In genomic region chrX:7926914-7927258, GRCh38 we compare ENCODE assay signal across 8 cellular contexts. TPM values are rescaled to one million over a fixed set of nuclear protein-coding genes. Genes with fewer than 3 reads are reported as not detected.
DNase-seq lines count a peak whose midpoint lies in the region; ATAC-seq and TF ChIP-seq lines count a peak whose summit lies in the region.

No MANE protein-coding gene starts in this region.

- peaks cover 9% of the 10 kb centered on the region for H3K9me3 ChIP-seq in iPS-18c (ENCODE audit: control insufficient read depth, insufficient read depth, low read length)
- no peaks in the 10 kb centered on the region for H3K9me3 ChIP-seq in subcutaneous abdominal adipose tissue (ENCODE audit: control insufficient read depth in 5 of 5, low read length in 5 of 5)

- TF ChIP-seq CTCF in activated CD8-positive, alpha-beta T cell treated with anti-CD3 and anti-CD28 coated beads for 36 hours (IDR thresholded peaks at IDR 0.05), result no peak

- POLR2A ChIA-PET in activated CD8-positive, alpha-beta T cell treated with anti-CD3 and anti-CD28 coated beads for 36 hours (lab: Charles Lee), result no interaction called here

- no peak for ATAC-seq in activated CD8-positive, alpha-beta T cell treated with anti-CD3 and anti-CD28 coated beads for 36 hours
- no peak for ATAC-seq in GM21515 (IDR thresholded peaks at IDR 0.05; ENCODE audit: unreplicated experiment)

- peaks cover 0 to 4% (median 0%) of the 10 kb centered on the region in 5 donors for H3K27me3 ChIP-seq in subcutaneous abdominal adipose tissue (ENCODE audit: control insufficient read depth in 5 of 5, insufficient read depth in 4 of 5, low read length in 5 of 5)

- peak overlapping the region; percentile 92 for H3K27ac Mint-ChIP-seq in activated naive CD4-positive, alpha-beta T cell treated with anti-CD3 and anti-CD28 coated beads for 36 hours
- H3K27ac Mint-ChIP-seq in activated CD8-positive, alpha-beta T cell treated with anti-CD3 and anti-CD28 coated beads for 36 hours, result peak overlapping the region; percentile 97

- intact Hi-C loops in activated naive CD4-positive, alpha-beta T cell treated with anti-CD3 and anti-CD28 coated beads for 36 hours (cut with micrococcal nuclease), result loop anchor here (1.0 to 2.0 kb wide), 4 partner anchors 779 to 1906 kb away; partner anchors contain the start of gene PUDP
- intact Hi-C loops in activated CD8-positive, alpha-beta T cell treated with anti-CD3 and anti-CD28 coated beads for 36 hours (cut with micrococcal nuclease), result no loop called here

- H3K4me3 ChIP-seq in iPS-18c (ENCODE audit: insufficient read depth, low read depth, low read length) (peak overlapping the region; percentile 67), subcutaneous abdominal adipose tissue (ENCODE audit: low read depth in 1 of 5, low read length in 5 of 5) (peak overlapping the region; percentile 65 to 91 (median 79))

- peaks cover 12% of the 10 kb centered on the region for H3K4me1 Mint-ChIP-seq in activated naive CD4-positive, alpha-beta T cell treated with anti-CD3 and anti-CD28 coated beads for 36 hours (ENCODE audit: low read depth)
- H3K4me1 Mint-ChIP-seq in activated CD8-positive, alpha-beta T cell treated with anti-CD3 and anti-CD28 coated beads for 36 hours (ENCODE audit: low read depth), result peaks cover 14% of the 10 kb centered on the region

- H3K9ac ChIP-seq in subcutaneous abdominal adipose tissue (ENCODE audit: low read length in 5 of 5), result peak overlapping the region in 4 of 5 donors; percentile 53 to 88 (median 70)

- CTCF ChIA-PET in activated naive CD4-positive, alpha-beta T cell treated with anti-CD3 and anti-CD28 coated beads for 36 hours (lab: Charles Lee), result no interaction called here
- CTCF ChIA-PET in activated CD8-positive, alpha-beta T cell treated with anti-CD3 and anti-CD28 coated beads for 36 hours (lab: Charles Lee), result no interaction called here

- H3K9me3 Mint-ChIP-seq in activated naive CD4-positive, alpha-beta T cell treated with anti-CD3 and anti-CD28 coated beads for 36 hours, result no peaks in the 10 kb centered on the region
- H3K9me3 Mint-ChIP-seq in activated CD8-positive, alpha-beta T cell treated with anti-CD3 and anti-CD28 coated beads for 36 hours, result no peaks in the 10 kb centered on the region

- no peaks in the 10 kb centered on the region for H3K27me3 Mint-ChIP-seq in activated naive CD4-positive, alpha-beta T cell treated with anti-CD3 and anti-CD28 coated beads for 36 hours (ENCODE audit: low read depth)
- no peaks in the 10 kb centered on the region for H3K27me3 Mint-ChIP-seq in activated CD8-positive, alpha-beta T cell treated with anti-CD3 and anti-CD28 coated beads for 36 hours

- peaks cover 5% of the 10 kb centered on the region for H3K36me3 Mint-ChIP-seq in activated naive CD4-positive, alpha-beta T cell treated with anti-CD3 and anti-CD28 coated beads for 36 hours (ENCODE audit: low read depth)
- peaks cover 1% of the 10 kb centered on the region for H3K36me3 Mint-ChIP-seq in activated CD8-positive, alpha-beta T cell treated with anti-CD3 and anti-CD28 coated beads for 36 hours (ENCODE audit: low read depth)

- peak overlapping the region; percentile 86 for H3K4me3 Mint-ChIP-seq in activated naive CD4-positive, alpha-beta T cell treated with anti-CD3 and anti-CD28 coated beads for 36 hours
- H3K4me3 Mint-ChIP-seq in activated CD8-positive, alpha-beta T cell treated with anti-CD3 and anti-CD28 coated beads for 36 hours, result peak overlapping the region; percentile 87

- DNase-seq in activated naive CD4-positive, alpha-beta T cell treated with anti-CD3 and anti-CD28 coated beads for 36 hours, result no peak
- no peak for DNase-seq in activated naive CD4-positive, alpha-beta T cell (lab: John Stamatoyannopoulos, UW)
- no peak for DNase-seq in activated CD8-positive, alpha-beta T cell treated with anti-CD3 and anti-CD28 coated beads for 36 hours
- DNase-seq in ecto neural progenitor cell (ENCODE audit: low spot score) (no peak), cortex of kidney (lab: John Stamatoyannopoulos, UW) (no peak)

- H3K4me1 ChIP-seq in subcutaneous abdominal adipose tissue (ENCODE audit: control insufficient read depth in 5 of 5, insufficient read depth in 5 of 5, low read length in 5 of 5), result peaks cover 0 to 16% (median 15%) of the 10 kb centered on the region in 5 donors

- peaks cover 0 to 15% (median 9%) of the 10 kb centered on the region in 5 donors for H3K36me3 ChIP-seq in subcutaneous abdominal adipose tissue (ENCODE audit: control insufficient read depth in 5 of 5, insufficient read depth in 5 of 5, low read length in 5 of 5)

- H3K27ac ChIP-seq in subcutaneous abdominal adipose tissue (ENCODE audit: low read depth, low read length), result peak overlapping the region; percentile 60

RNA-seq across cellular contexts. Expression of gene PNPLA4, which starts 0.3 kb away (rescaled TPM):
- 10 to 100 TPM; 12.3 to 13.4 TPM for total RNA-seq in activated naive CD4-positive, alpha-beta T cell treated with anti-CD3 and anti-CD28 coated beads for 36 hours
- total RNA-seq in activated CD8-positive, alpha-beta T cell treated with anti-CD3 and anti-CD28 coated beads for 36 hours, result 10 to 100 TPM; 12.7 to 13.9 TPM
